8 cellular contexts compared by ENCODE assay signal in genomic region chr6:33392979-33393378, GRCh38. TPM values are rescaled to one million over a fixed set of nuclear protein-coding genes. Genes with fewer than 3 reads are reported as not detected.
DNase-seq lines count a peak whose midpoint lies in the region; ATAC-seq and TF ChIP-seq lines count a peak whose summit lies in the region.

No MANE protein-coding gene starts in this region.

- intact Hi-C loops in dendritic cell treated with granulocyte-macrophage colony-stimulating factor and Interleukin-4, amounts not matched to agents 40 ng/mL and 50 ng/mL, for 4 days (cut with micrococcal nuclease), result loop anchor here (2.0 kb wide), 1 partner anchor 14 kb away; no protein-coding TSS in a partner anchor
- intact Hi-C loops in transverse colon (cut with DNase I; ENCODE audit: low total_unique reads), result no loop called here
- intact Hi-C loops in sciatic nerve (cut with DNase I), result no loop called here

- H3K9me3 ChIP-seq in SK-N-SH (no peaks in the 10 kb centered on the region), transverse colon (no peaks in the 10 kb centered on the region)

- H3K4me1 ChIP-seq in SK-N-SH (ENCODE audit: control insufficient read depth in 1 of 2, insufficient read depth in 2 of 2, low read depth in 1 of 2, low read length in 1 of 2), result peaks cover 0 to 16% of the 10 kb centered on the region in 2 experiments; a peak in 3 of 4 replicates
- peaks cover 4 to 20% (median 12%) of the 10 kb centered on the region in 4 donors for H3K4me1 ChIP-seq in transverse colon

- no peak for TF ChIP-seq RAD21 in SK-N-SH (IDR thresholded peaks at IDR 0.05; ENCODE audit: low read length)

- ATAC-seq in SK-N-SH treated with all-trans-retinoic acid at 6 μM for 48 hours (no peak), sciatic nerve (no peak)

- TF ChIP-seq POLR2A in NB4 (IDR thresholded peaks at IDR 0.05; ENCODE audit: extremely low read depth, insufficient read length) (no peak), transverse colon (IDR thresholded peaks at IDR 0.05) (no peak)

- H3K9me3 Mint-ChIP-seq in dendritic cell treated with granulocyte-macrophage colony-stimulating factor and Interleukin-4, amounts not matched to agents 40 ng/mL and 50 ng/mL, for 4 days, result no peaks in the 10 kb centered on the region
- no peaks in the 10 kb centered on the region for H3K9me3 Mint-ChIP-seq in osteocyte (ENCODE audit: unreplicated experiment)

- H3K9me2 ChIP-seq in SK-N-SH, result no peaks in the 10 kb centered on the region

- peaks cover 28% of the 10 kb centered on the region for H3K4me1 Mint-ChIP-seq in dendritic cell treated with granulocyte-macrophage colony-stimulating factor and Interleukin-4, amounts not matched to agents 40 ng/mL and 50 ng/mL, for 4 days (ENCODE audit: low read depth)
- H3K4me1 Mint-ChIP-seq in osteocyte (ENCODE audit: unreplicated experiment), result peaks cover 32% of the 10 kb centered on the region

- WGBS in SK-N-SH (ENCODE audit: low lambda C conversion rate), result 41% methylated on average over 3 of the region's 3 CpGs
- WGBS in transverse colon (ENCODE audit: low coverage in 1 of 2), 2 donors, result 34 to 48% methylated on average over 3 of the region's 3 CpGs

- H3K27ac Mint-ChIP-seq in dendritic cell treated with granulocyte-macrophage colony-stimulating factor and Interleukin-4, amounts not matched to agents 40 ng/mL and 50 ng/mL, for 4 days, result peak overlapping the region; percentile 85
- peak overlapping the region; percentile 96 for H3K27ac Mint-ChIP-seq in osteocyte (ENCODE audit: unreplicated experiment)

- peaks cover 64% of the 10 kb centered on the region for H3K79me2 ChIP-seq in SK-N-SH (ENCODE audit: insufficient read depth)

- H3K4me3 ChIP-seq in SK-N-SH (ENCODE audit: low read depth in 2 of 2, low read length in 1 of 2), result peak overlapping the region; percentile 66 to 92; a peak in 3 of 4 replicates
- peak overlapping the region; percentile 90 for H3K4me3 ChIP-seq in NB4 (ENCODE audit: low read depth, low read length)
- H3K4me3 ChIP-seq in transverse colon, result peak overlapping the region in 1 of 4 donors; percentile 63

- peak overlapping the region; percentile 72; the same call in 1 of the 2 replicates for H2AFZ ChIP-seq in SK-N-SH (ENCODE audit: low read depth)

- H3K36me3 Mint-ChIP-seq in dendritic cell treated with granulocyte-macrophage colony-stimulating factor and Interleukin-4, amounts not matched to agents 40 ng/mL and 50 ng/mL, for 4 days (ENCODE audit: low read depth), result no peaks in the 10 kb centered on the region
- no peaks in the 10 kb centered on the region for H3K36me3 Mint-ChIP-seq in osteocyte (ENCODE audit: unreplicated experiment)

- no peak for TF ChIP-seq CTCF in SK-N-SH (IDR thresholded peaks at IDR 0.05)
- TF ChIP-seq CTCF in NB4 (IDR thresholded peaks at IDR 0.05; ENCODE audit: low read depth, low read length), result no peak
- TF ChIP-seq CTCF in osteocyte (IDR thresholded peaks at IDR 0.05), result no peak
- TF ChIP-seq CTCF in transverse colon (IDR thresholded peaks at IDR 0.05), result no peak

- no peak overlapping the region for H3K4me3 Mint-ChIP-seq in dendritic cell treated with granulocyte-macrophage colony-stimulating factor and Interleukin-4, amounts not matched to agents 40 ng/mL and 50 ng/mL, for 4 days
- peak overlapping the region; percentile 80 for H3K4me3 Mint-ChIP-seq in osteocyte (ENCODE audit: unreplicated experiment)

- H3K27ac ChIP-seq in SK-N-SH (ENCODE audit: low read depth in 2 of 2, low read length in 1 of 2) (peak overlapping the region; percentile 35 to 67; a peak in 3 of 4 replicates), transverse colon (peak overlapping the region in 2 of 4 donors; percentile 90 to 91)

- peak overlapping the region; percentile 84 for H3K9ac ChIP-seq in SK-N-SH

- H4K20me1 ChIP-seq in SK-N-SH (ENCODE audit: insufficient read depth), result peaks cover 9% of the 10 kb centered on the region; the same call in 1 of the 2 replicates

- H3K36me3 ChIP-seq in SK-N-SH (replicated peaks in 1 of 2; ENCODE audit: control insufficient read depth in 1 of 2, insufficient read depth in 2 of 2, low read length in 1 of 2) (no peaks in the 10 kb centered on the region), transverse colon (no peaks in the 10 kb centered on the region)

- no peaks in the 10 kb centered on the region for H3K27me3 Mint-ChIP-seq in dendritic cell treated with granulocyte-macrophage colony-stimulating factor and Interleukin-4, amounts not matched to agents 40 ng/mL and 50 ng/mL, for 4 days
- H3K27me3 Mint-ChIP-seq in osteocyte (ENCODE audit: unreplicated experiment), result no peaks in the 10 kb centered on the region

- in situ Hi-C loops in transverse colon (cut with MboI; ENCODE audit: low pct_ligation_motif_present in 1 of 4, low pct_unique_long_range_greater_than_20kb in 1 of 4, low sequenced_read_pairs in 3 of 4), result no loop called here

- DNase-seq in SK-N-SH (no peak), NB4 (ENCODE audit: low read depth) (no peak), osteocyte (ENCODE audit: extremely low spot score, unreplicated experiment) (no peak), transverse colon (no peak), sciatic nerve (ENCODE audit: low spot score) (no peak), kidney glomerular epithelial cell (lab: John Stamatoyannopoulos, UW) (no peak)

- POLR2A ChIA-PET in SK-N-SH (lab: Yijun Ruan, JAX), result no interaction called here

- CTCF ChIA-PET in SK-N-SH (lab: Yijun Ruan, JAX), result interaction anchor here (0.9 to 6.2 kb wide), 2 partner anchors 8 to 33 kb away, joined by 6 to 20 read pairs; no protein-coding TSS in a partner anchor

- H3K27me3 ChIP-seq in SK-N-SH (ENCODE audit: insufficient read depth) (no peaks in the 10 kb centered on the region), transverse colon (no peaks in the 10 kb centered on the region)

- peak overlapping the region; percentile 91 for H3K4me2 ChIP-seq in SK-N-SH

- TF ChIP-seq EP300 in SK-N-SH (IDR thresholded peaks at IDR 0.05; ENCODE audit: borderline replicate concordance in 1 of 2, low read depth in 1 of 2, low read length in 1 of 2), result no peak
- TF ChIP-seq EP300 in transverse colon (IDR thresholded peaks at IDR 0.05; ENCODE audit: low read depth), result no peak

- H3F3A ChIP-seq in SK-N-SH (replicated peaks; ENCODE audit: insufficient read depth), result peaks cover 5% of the 10 kb centered on the region

TF ChIP-seq in SK-N-SH, 30 proteins besides CTCF, POLR2A, EP300 and RAD21 (continues in another document):
- TF ChIP-seq RXRA (IDR thresholded peaks at IDR 0.05; ENCODE audit: borderline replicate concordance, low read depth) (no peak), USF1 (IDR thresholded peaks at IDR 0.05; ENCODE audit: borderline replicate concordance, low read depth) (no peak)

TF ChIP-seq in SK-N-SH treated with all-trans-retinoic acid at 6 μM for 48 hours, 23 proteins besides CTCF, POLR2A, EP300 and RAD21 (continues in another document):
- no peak for TF ChIP-seq TSHZ2 (CRISPR knock-in tag; IDR thresholded peaks at IDR 0.05)

RNA-seq across cellular contexts. Expression of gene KIFC1, which starts 1.4 kb away (rescaled TPM):
- polyA plus RNA-seq in SK-N-SH (2012; rRNA removed), result 29.6 and 35.9 TPM in 2 replicates
- polyA plus RNA-seq in SK-N-SH (2012; cell fraction: cytosol; rRNA removed), result 13.6 and 23.2 TPM in 2 replicates
- 40.0 and 48.8 TPM in 2 replicates for polyA plus RNA-seq in SK-N-SH (2012; cell fraction: nucleus; rRNA removed)
- total RNA-seq in osteocyte (10.8 and 11.6 TPM in 2 replicates), transverse colon (10 to 100 TPM in 1 of 4 donors, 1 to 10 TPM in 3; 2.6 to 51.5 (median 5.8) TPM), sciatic nerve (1.5 TPM)

RNA-seq across cellular contexts. Expression of gene PHF1, which starts 17.8 kb away (rescaled TPM):
- 48.7 and 59.0 TPM in 2 replicates for polyA plus RNA-seq in SK-N-SH (2012; rRNA removed)
- polyA plus RNA-seq in SK-N-SH (2012; cell fraction: cytosol; rRNA removed), result 17.7 and 25.5 TPM in 2 replicates
- 250 and 323 TPM in 2 replicates for polyA plus RNA-seq in SK-N-SH (2012; cell fraction: nucleus; rRNA removed)
- 50.3 and 53.5 TPM in 2 replicates for total RNA-seq in osteocyte
- 100 to 1,000 TPM in 1 of 4 donors, 10 to 100 TPM in 3; 47.8 to 110 (median 48.4) TPM for total RNA-seq in transverse colon
- total RNA-seq in sciatic nerve, result 107 TPM

RNA-seq across cellular contexts. Expression of gene CUTA, which starts 24.9 kb away (rescaled TPM):
- 349 and 444 TPM in 2 replicates for polyA plus RNA-seq in SK-N-SH (2012; rRNA removed)
- 337 and 359 TPM in 2 replicates for polyA plus RNA-seq in SK-N-SH (2012; cell fraction: cytosol; rRNA removed)
- 318 and 652 TPM in 2 replicates for polyA plus RNA-seq in SK-N-SH (2012; cell fraction: nucleus; rRNA removed)
- total RNA-seq in osteocyte, result 302 and 325 TPM in 2 replicates
- total RNA-seq in transverse colon, result 100 to 1,000 TPM in 2 of 4 donors, 10 to 100 TPM in 2; 18.9 to 134 (median 91.3) TPM
- total RNA-seq in sciatic nerve, result 107 TPM

RNA-seq across cellular contexts. Expression of gene SYNGAP1, which starts 26.9 kb away (rescaled TPM):
- polyA plus RNA-seq in SK-N-SH (2012; rRNA removed), result 5.9 and 8.8 TPM in 2 replicates
- 3.2 and 3.9 TPM in 2 replicates for polyA plus RNA-seq in SK-N-SH (2012; cell fraction: cytosol; rRNA removed)
- 38.1 and 40.3 TPM in 2 replicates for polyA plus RNA-seq in SK-N-SH (2012; cell fraction: nucleus; rRNA removed)
- total RNA-seq in osteocyte (30.7 and 34.7 TPM in 2 replicates), transverse colon (10 to 100 TPM in 2 of 4 donors, 1 to 10 TPM in 2; 4.9 to 37.2 (median 11.1) TPM), sciatic nerve (30.2 TPM)
